Comparison of ENCODE assay signal across 19 cellular contexts in the genomic region with DNA sequence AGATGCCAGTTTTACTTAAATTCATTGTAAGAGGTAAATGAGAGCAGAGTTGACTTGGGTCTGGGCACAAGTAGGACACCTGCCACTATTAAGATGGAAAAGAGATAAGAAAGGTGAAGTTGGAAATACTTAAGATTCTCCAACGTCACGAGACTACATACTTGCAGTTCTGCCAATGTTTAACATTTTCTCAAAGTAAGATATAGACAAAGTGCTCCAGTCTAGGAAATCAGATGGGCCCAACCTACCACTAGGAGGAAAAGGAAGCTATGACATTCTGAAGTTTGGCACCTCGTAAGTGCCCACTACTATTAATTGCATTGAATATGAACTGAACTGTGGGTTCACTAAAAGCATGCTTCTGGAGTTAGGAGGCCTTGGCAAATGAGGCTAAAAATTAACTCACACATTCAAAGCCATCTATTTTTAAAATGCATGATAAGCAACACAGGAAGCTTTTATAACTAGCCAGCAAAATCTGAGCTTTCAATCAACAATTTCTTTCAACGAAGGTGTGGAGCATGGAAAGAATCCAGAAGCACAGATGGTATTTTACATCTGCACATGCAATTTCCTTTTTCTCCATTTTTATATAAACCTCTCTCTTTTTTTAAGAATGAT.
A peak's percentile ranks its signal among the peaks of the same experiment; 100 is the strongest.
DNase-seq lines count a peak whose midpoint lies in the region; ATAC-seq and TF ChIP-seq lines count a peak whose summit lies in the region.
"Had no signal": no experiment of that assay in that cellular context is flagged by ENCODE, and none has a peak within 500 bp of the region (broad histone marks: within the 10 kb centered on the region; RNA-seq: fewer than 3 reads in every experiment).

No MANE protein-coding gene starts in this region.

- 14 to 18% (median 15%) methylated on average over 4 of the region's 4 CpGs for WGBS in heart left ventricle, 4 donors
- 63% methylated on average over 4 of the region's 4 CpGs for WGBS in right lobe of liver (ENCODE audit: insufficient coverage, low coverage, low lambda C conversion rate, missing lambda C conversion rate)

- peaks cover 9% of the 10 kb centered on the region for H3K4me1 Mint-ChIP-seq in Calu3 (ENCODE audit: low read depth, unreplicated experiment)

- H3K27me3 Mint-ChIP-seq in Calu3 (ENCODE audit: unreplicated experiment): no peaks in the 10 kb centered on the region

- H3K27ac ChIP-seq in VCaP: peak overlapping the region; percentile 53
- H3K27ac ChIP-seq in heart left ventricle: peak overlapping the region in 9 of 12 donors; percentile 40 to 84 (median 57)
- H3K27ac ChIP-seq in right lobe of liver: no peak overlapping the region
- H3K27ac ChIP-seq in SJCRH30: no peak overlapping the region
- H3K27ac ChIP-seq: KMS-11 had no signal

- H3K4me1 ChIP-seq in heart left ventricle: peaks cover 0 to 24% (median 4%) of the 10 kb centered on the region in 12 donors
- H3K4me1 ChIP-seq in right lobe of liver: peaks cover 0 to 21% (median 7%) of the 10 kb centered on the region in 4 donors
- H3K4me1 ChIP-seq in SJCRH30: no peaks in the 10 kb centered on the region

- ATAC-seq in heart left ventricle: peak; percentile 49 to 78 (median 68)
- no peak for ATAC-seq in right lobe of liver
- no peak for ATAC-seq in GM21737 (IDR thresholded peaks at IDR 0.05; ENCODE audit: unreplicated experiment)
- ATAC-seq: Panc1 had no signal

- H3K36me3 Mint-ChIP-seq in Calu3 (ENCODE audit: insufficient read depth, unreplicated experiment): no peaks in the 10 kb centered on the region

- DNase-seq in Calu3 (peak; percentile 2), heart left ventricle (no peak), left kidney (ENCODE audit: low read depth, low spot score) (peak; percentile 17), right lobe of liver (no peak), SJCRH30 (no peak)
- DNase-seq in NK-92 treated with Interleukin-12 subunit alpha and Interleukin-12 subunit beta, amount 100 ng/mL, for 24 hours (lab: John Stamatoyannopoulos, UW): no peak
- DNase-seq: BE2C, DMS79 treated with DMSO at 0.1 percent for 48 hours, IMR-90, NCI-H1105, NCI-H146, NCI-H2029 treated with DMSO at 0.1 percent for 48 hours, NCI-H226, NCI-H524, NCI-H774 had no signal

- intact Hi-C loops in Calu3 (cut with micrococcal nuclease; ENCODE audit: unreplicated experiment): loop anchor here (5.0 kb wide), 1 partner anchor 42 kb away; no protein-coding TSS in a partner anchor
- intact Hi-C loops in heart left ventricle (cut with DNase I): no loop called here
- intact Hi-C loops in right lobe of liver (cut with DNase I): no loop called here

- TF ChIP-seq POLR2A in heart left ventricle (IDR thresholded peaks at IDR 0.05): no peak
- TF ChIP-seq POLR2A in right lobe of liver (IDR thresholded peaks at IDR 0.05): no peak

- H3K9me3 ChIP-seq in heart left ventricle (no peaks in the 10 kb centered on the region), right lobe of liver (peaks cover 0 to 3% (median 0%) of the 10 kb centered on the region in 4 donors), SJCRH30 (replicated peaks) (no peaks in the 10 kb centered on the region)
- H3K9me3 ChIP-seq: BE2C had no signal

- no peaks in the 10 kb centered on the region for H3K27me3 ChIP-seq in heart left ventricle
- H3K27me3 ChIP-seq in right lobe of liver: no peaks in the 10 kb centered on the region
- H3K27me3 ChIP-seq in SJCRH30: no peaks in the 10 kb centered on the region
- H3K27me3 ChIP-seq: BE2C had no signal

- CTCF ChIA-PET in Calu3 (lab: Charles Lee): no interaction called here

- no peak for TF ChIP-seq CTCF in Calu3 (IDR thresholded peaks at IDR 0.05; ENCODE audit: unreplicated experiment)
- no peak for TF ChIP-seq CTCF in VCaP (conservative IDR thresholded peaks at IDR 0.05)
- no peak for TF ChIP-seq CTCF in heart left ventricle (IDR thresholded peaks at IDR 0.05)
- TF ChIP-seq CTCF in right lobe of liver (IDR thresholded peaks at IDR 0.05): no peak

- no peaks in the 10 kb centered on the region for H3K36me3 ChIP-seq in heart left ventricle
- H3K36me3 ChIP-seq in right lobe of liver: no peaks in the 10 kb centered on the region
- H3K36me3 ChIP-seq in SJCRH30: no peaks in the 10 kb centered on the region
- H3K36me3 ChIP-seq: BE2C had no signal

- H3K4me3 ChIP-seq in heart left ventricle: no peak overlapping the region
- no peak overlapping the region for H3K4me3 ChIP-seq in right lobe of liver
- H3K4me3 ChIP-seq in SJCRH30: no peak overlapping the region

- H3K9me3 Mint-ChIP-seq in Calu3 (ENCODE audit: low read depth, unreplicated experiment): no peaks in the 10 kb centered on the region

- no peak overlapping the region for H3K27ac Mint-ChIP-seq in Calu3 (ENCODE audit: unreplicated experiment)

- no peak overlapping the region for H3K4me3 Mint-ChIP-seq in Calu3 (ENCODE audit: low read depth, unreplicated experiment)

- BruUV-seq in Calu3 (replicated peaks; lab: Mats Ljungman, UMichigan): no TSS peak

Comparison
In these comparisons a context has a peak if more than half of its experiments do, and no peak if none do; other contexts are left out.
1. DNase-seq: peak in Calu3 (single experiment) and left kidney (single experiment); none in heart left ventricle (0 of 5), right lobe of liver (0 of 3), NK-92 treated with Interleukin-12 subunit alpha and Interleukin-12 subunit beta, amount 100 ng/mL, for 24 hours (single experiment) and SJCRH30 (0 of 2).
2. H3K27ac ChIP-seq: peak in VCaP (single experiment) and heart left ventricle (9 of 12); none in right lobe of liver (0 of 3) and SJCRH30 (single experiment).
3. ATAC-seq: peak in heart left ventricle (4 of 4); none in right lobe of liver (0 of 4) and GM21737 (single experiment).